Comparison of ENCODE assay signal across 1 cellular context in the genomic region with DNA sequence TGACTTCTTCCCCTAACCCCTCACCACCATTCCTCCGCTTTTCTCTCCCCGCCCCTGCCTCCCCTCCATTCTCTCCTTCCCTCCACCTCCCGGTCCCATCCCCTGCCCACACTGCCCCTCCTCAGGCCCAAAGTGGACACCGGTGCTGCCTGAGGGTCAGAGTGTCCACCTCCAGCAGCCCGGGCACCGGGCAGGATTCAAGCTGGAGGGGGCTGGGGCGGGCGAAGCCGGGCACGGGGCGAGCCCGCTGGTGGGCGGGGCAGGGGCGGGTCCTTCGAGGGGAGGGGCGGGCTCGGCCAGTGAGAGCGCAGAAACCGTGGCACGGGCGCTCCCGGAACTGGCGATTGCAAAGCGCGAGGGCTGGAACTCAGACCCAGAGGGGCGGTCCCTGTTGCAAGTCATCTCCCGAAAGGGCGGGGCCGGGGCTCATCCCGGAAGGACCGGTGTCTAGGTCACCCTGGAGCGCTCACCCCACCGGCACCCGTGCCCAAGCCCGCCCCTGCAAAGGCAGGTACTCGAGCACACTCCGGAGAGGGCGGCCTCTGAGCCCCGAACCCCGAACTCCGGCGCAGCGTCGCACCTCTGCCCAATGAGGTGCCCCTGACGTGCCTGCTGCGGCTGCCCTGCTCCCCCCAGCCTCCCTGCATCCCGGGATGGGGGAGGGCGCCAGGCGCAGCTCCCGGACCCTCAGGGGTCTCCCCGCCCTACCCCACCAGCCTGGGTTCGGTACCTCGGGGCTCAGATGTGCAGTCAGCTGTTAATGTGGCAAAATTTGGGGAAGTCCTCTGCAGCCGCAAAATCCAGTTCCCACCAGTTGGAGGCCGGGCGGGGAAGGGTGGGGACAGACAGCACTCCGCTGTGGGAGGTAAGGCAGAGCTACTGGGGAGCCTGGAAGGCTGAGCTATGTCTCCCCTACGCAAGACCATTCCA.
A peak's percentile ranks its signal among the peaks of the same experiment; 100 is the strongest.
TF ChIP-seq lines count a peak whose summit lies in the region.

No MANE protein-coding gene starts in this region.

TF ChIP-seq in GM12878, 131 proteins besides CTCF, POLR2A, EP300 and RAD21 (continued from another document):
- TF ChIP-seq, protein P1, sequence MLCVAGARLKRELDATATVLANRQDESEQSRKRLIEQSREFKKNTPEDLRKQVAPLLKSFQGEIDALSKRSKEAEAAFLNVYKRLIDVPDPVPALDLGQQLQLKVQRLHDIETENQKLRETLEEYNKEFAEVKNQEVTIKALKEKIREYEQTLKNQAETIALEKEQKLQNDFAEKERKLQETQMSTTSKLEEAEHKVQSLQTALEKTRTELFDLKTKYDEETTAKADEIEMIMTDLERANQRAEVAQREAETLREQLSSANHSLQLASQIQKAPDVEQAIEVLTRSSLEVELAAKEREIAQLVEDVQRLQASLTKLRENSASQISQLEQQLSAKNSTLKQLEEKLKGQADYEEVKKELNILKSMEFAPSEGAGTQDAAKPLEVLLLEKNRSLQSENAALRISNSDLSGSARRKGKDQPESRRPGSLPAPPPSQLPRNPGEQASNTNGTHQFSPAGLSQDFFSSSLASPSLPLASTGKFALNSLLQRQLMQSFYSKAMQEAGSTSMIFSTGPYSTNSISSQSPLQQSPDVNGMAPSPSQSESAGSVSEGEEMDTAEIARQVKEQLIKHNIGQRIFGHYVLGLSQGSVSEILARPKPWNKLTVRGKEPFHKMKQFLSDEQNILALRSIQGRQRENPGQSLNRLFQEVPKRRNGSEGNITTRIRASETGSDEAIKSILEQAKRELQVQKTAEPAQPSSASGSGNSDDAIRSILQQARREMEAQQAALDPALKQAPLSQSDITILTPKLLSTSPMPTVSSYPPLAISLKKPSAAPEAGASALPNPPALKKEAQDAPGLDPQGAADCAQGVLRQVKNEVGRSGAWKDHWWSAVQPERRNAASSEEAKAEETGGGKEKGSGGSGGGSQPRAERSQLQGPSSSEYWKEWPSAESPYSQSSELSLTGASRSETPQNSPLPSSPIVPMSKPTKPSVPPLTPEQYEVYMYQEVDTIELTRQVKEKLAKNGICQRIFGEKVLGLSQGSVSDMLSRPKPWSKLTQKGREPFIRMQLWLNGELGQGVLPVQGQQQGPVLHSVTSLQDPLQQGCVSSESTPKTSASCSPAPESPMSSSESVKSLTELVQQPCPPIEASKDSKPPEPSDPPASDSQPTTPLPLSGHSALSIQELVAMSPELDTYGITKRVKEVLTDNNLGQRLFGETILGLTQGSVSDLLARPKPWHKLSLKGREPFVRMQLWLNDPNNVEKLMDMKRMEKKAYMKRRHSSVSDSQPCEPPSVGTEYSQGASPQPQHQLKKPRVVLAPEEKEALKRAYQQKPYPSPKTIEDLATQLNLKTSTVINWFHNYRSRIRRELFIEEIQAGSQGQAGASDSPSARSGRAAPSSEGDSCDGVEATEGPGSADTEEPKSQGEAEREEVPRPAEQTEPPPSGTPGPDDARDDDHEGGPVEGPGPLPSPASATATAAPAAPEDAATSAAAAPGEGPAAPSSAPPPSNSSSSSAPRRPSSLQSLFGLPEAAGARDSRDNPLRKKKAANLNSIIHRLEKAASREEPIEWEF (IDR thresholded peaks at IDR 0.05; ENCODE audit: insufficient replicate concordance, low read depth, low read length): no peak
- no peak for TF ChIP-seq HDGF (IDR thresholded peaks at IDR 0.05)
- TF ChIP-seq KDM1A (IDR thresholded peaks at IDR 0.05; ENCODE audit: borderline replicate concordance): no peak
- TF ChIP-seq BHLHE40 (IDR thresholded peaks at IDR 0.05; ENCODE audit: borderline replicate concordance in 1 of 2, low read depth in 2 of 2, low read length in 1 of 2): peak; percentile 86 to 94; a peak in 3 of 4 replicates
- TF ChIP-seq SIN3A (IDR thresholded peaks at IDR 0.05; ENCODE audit: low read depth, low read length): no peak
- TF ChIP-seq, protein P2, sequence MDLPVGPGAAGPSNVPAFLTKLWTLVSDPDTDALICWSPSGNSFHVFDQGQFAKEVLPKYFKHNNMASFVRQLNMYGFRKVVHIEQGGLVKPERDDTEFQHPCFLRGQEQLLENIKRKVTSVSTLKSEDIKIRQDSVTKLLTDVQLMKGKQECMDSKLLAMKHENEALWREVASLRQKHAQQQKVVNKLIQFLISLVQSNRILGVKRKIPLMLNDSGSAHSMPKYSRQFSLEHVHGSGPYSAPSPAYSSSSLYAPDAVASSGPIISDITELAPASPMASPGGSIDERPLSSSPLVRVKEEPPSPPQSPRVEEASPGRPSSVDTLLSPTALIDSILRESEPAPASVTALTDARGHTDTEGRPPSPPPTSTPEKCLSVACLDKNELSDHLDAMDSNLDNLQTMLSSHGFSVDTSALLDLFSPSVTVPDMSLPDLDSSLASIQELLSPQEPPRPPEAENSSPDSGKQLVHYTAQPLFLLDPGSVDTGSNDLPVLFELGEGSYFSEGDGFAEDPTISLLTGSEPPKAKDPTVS (IDR thresholded peaks at IDR 0.05; ENCODE audit: low read depth, low read length): no peak
- TF ChIP-seq HCFC1 (IDR thresholded peaks at IDR 0.05; ENCODE audit: low read length): no peak
- 0 out of 2 replicates have a peak, but pooled peaks have one; percentile 3 for TF ChIP-seq NRF1 (conservative IDR thresholded peaks at IDR 0.05; ENCODE audit: low read depth, low read length)
- TF ChIP-seq CEBPB (IDR thresholded peaks at IDR 0.05; ENCODE audit: borderline replicate concordance in 1 of 2, low read depth in 2 of 2, low read length in 2 of 2): no peak
